Comparison of ENCODE assay signal across 8 cellular contexts in genomic region chr19:9793051-9793591, GRCh38. TPM values are rescaled to one million over a fixed set of nuclear protein-coding genes. Genes with fewer than 3 reads are reported as not detected.
DNase-seq lines count a peak whose midpoint lies in the region; ATAC-seq and TF ChIP-seq lines count a peak whose summit lies in the region.

No MANE protein-coding gene starts in this region.

- H4K20me1 ChIP-seq in SU-DHL-6 (ENCODE audit: low read depth, low read length) = no peaks in the 10 kb centered on the region

- H3K4me3 ChIP-seq in SU-DHL-6 (ENCODE audit: insufficient read depth, low read length, poor library complexity, severe bottlenecking) (peak overlapping the region; percentile 74), astrocyte of the cerebellum (ENCODE audit: low read depth, low read length) (peak overlapping the region; percentile 73), iPS-18a (ENCODE audit: low read length) (peak overlapping the region; percentile 69), skeletal muscle tissue (ENCODE audit: low read length in 3 of 3) (peak overlapping the region; percentile 67 to 73 (median 67))

- peaks cover 13% of the 10 kb centered on the region for H3F3A ChIP-seq in SU-DHL-6 (ENCODE audit: insufficient read depth)

- H3K36me3 ChIP-seq in SU-DHL-6 (ENCODE audit: low read length) (no peaks in the 10 kb centered on the region), iPS-18a (ENCODE audit: control insufficient read depth, low read depth, low read length) (no peaks in the 10 kb centered on the region), skeletal muscle tissue (ENCODE audit: control insufficient read depth in 3 of 3, insufficient read depth in 3 of 3, low read length in 3 of 3) (no peaks in the 10 kb centered on the region)

- no peaks in the 10 kb centered on the region for H3K9me2 ChIP-seq in SU-DHL-6 (replicated peaks; ENCODE audit: insufficient read depth, low read length)

- H3K9ac ChIP-seq in SU-DHL-6 (ENCODE audit: low read length) = peak overlapping the region; percentile 48
- H3K9ac ChIP-seq in iPS-18a (ENCODE audit: low read length) = peak overlapping the region; percentile 87
- H3K9ac ChIP-seq in skeletal muscle tissue (ENCODE audit: low read depth in 1 of 3, low read length in 3 of 3) = peak overlapping the region in 2 of 3 donors; percentile 61 to 68

- H3K79me2 ChIP-seq in SU-DHL-6 (ENCODE audit: insufficient read depth, low read length) = no peaks in the 10 kb centered on the region

- peaks cover 4% of the 10 kb centered on the region for H3K4me1 ChIP-seq in iPS-18a (ENCODE audit: control insufficient read depth, low read depth, low read length)
- H3K4me1 ChIP-seq in skeletal muscle tissue (ENCODE audit: control insufficient read depth in 3 of 3, insufficient read depth in 3 of 3, low read length in 3 of 3) = peaks cover 0 to 3% (median 0%) of the 10 kb centered on the region in 3 donors

- no peaks in the 10 kb centered on the region for H3K9me3 ChIP-seq in SU-DHL-6 (ENCODE audit: insufficient read depth, low read length)
- no peaks in the 10 kb centered on the region for H3K9me3 ChIP-seq in iPS-18a (ENCODE audit: control insufficient read depth, low read depth, low read length)
- no peaks in the 10 kb centered on the region for H3K9me3 ChIP-seq in skeletal muscle tissue (ENCODE audit: control insufficient read depth in 3 of 3, low read length in 3 of 3)

- peak overlapping the region; percentile 78 for H3K4me2 ChIP-seq in SU-DHL-6 (ENCODE audit: low read depth, low read length, poor library complexity, severe bottlenecking)

- H2AFZ ChIP-seq in SU-DHL-6 (ENCODE audit: low read depth, low read length, severe bottlenecking) = peak overlapping the region; percentile 84

- H3K27ac ChIP-seq in SU-DHL-6 (ENCODE audit: low read depth, low read length) = peak overlapping the region; percentile 43
- peak overlapping the region; percentile 82 for H3K27ac ChIP-seq in iPS-18a (ENCODE audit: low read length)
- H3K27ac ChIP-seq in skeletal muscle tissue (ENCODE audit: low read depth, low read length) = peak overlapping the region; percentile 79

- no peak for ATAC-seq in HG03378 (IDR thresholded peaks at IDR 0.05; ENCODE audit: unreplicated experiment)

- TF ChIP-seq CTCF in SU-DHL-6 (IDR thresholded peaks at IDR 0.05; ENCODE audit: insufficient read depth, low read length, poor library complexity, severe bottlenecking) (no peak), astrocyte of the cerebellum (IDR thresholded peaks at IDR 0.05; ENCODE audit: low read depth, low read length, missing control alignments) (no peak)

- DNase-seq in DMS53 (lab: John Stamatoyannopoulos, UW) = peak; percentile 68
- DNase-seq in DMS53 treated with DMSO at 0.1 percent for 48 hours (lab: John Stamatoyannopoulos, UW; ENCODE audit: unreplicated experiment) = no peak
- no peak for DNase-seq in astrocyte of the cerebellum (ENCODE audit: low read depth)
- DNase-seq in NCI-H187 (lab: John Stamatoyannopoulos, UW) = no peak

- H3K27me3 ChIP-seq in SU-DHL-6 (ENCODE audit: low read length) (no peaks in the 10 kb centered on the region), iPS-18a (ENCODE audit: control insufficient read depth, insufficient read depth, low read length) (no peaks in the 10 kb centered on the region), skeletal muscle tissue (ENCODE audit: control insufficient read depth in 3 of 3, insufficient read depth in 3 of 3, low read length in 3 of 3) (peaks cover 3 to 17% (median 4%) of the 10 kb centered on the region in 3 donors)

- in situ Hi-C loops in astrocyte of the cerebellum (cut with HindIII; ENCODE audit: low sequenced_read_pairs) = no loop called here

RNA-seq across cellular contexts. Expression of gene ZNF846, which starts 24.6 kb away (rescaled TPM):
- 15.1 TPM for total RNA-seq in skeletal muscle tissue

RNA-seq across cellular contexts. Expression of gene FBXL12, which starts 25.8 kb away (rescaled TPM):
- 10.4 TPM for total RNA-seq in skeletal muscle tissue

RNA-seq across cellular contexts. Expression of gene UBL5, which starts 34.6 kb away (rescaled TPM):
- total RNA-seq in skeletal muscle tissue = 133 TPM

RNA-seq across cellular contexts. Expression of gene PIN1, which starts 42.0 kb away (rescaled TPM):
- total RNA-seq in skeletal muscle tissue = 58.5 TPM
